In genomic region chr1:93170141-93170678, GRCh38 we compare ENCODE assay signal across 2 cellular contexts.
TF ChIP-seq lines count a peak whose summit lies in the region.

No MANE protein-coding gene starts in this region.

TF ChIP-seq in WTC11, 78 proteins besides CTCF, POLR2A, EP300 and RAD21:
- peak; percentile 30; the same call in 1 of the 2 replicates for TF ChIP-seq FOXP1 (CRISPR knock-in tag; IDR thresholded peaks at IDR 0.05; ENCODE audit: borderline replicate concordance)

TF ChIP-seq in K562, 482 proteins besides CTCF, POLR2A, EP300 and RAD21:
- TF ChIP-seq RBM22 (IDR thresholded peaks at IDR 0.05; ENCODE audit: low read depth, low read length, poor library complexity, severe bottlenecking) = peak; percentile 52
- TF ChIP-seq ZBTB33 (CRISPR knock-in tag; IDR thresholded peaks at IDR 0.05) = peak; percentile 89
- peak; percentile 31; the same call in 1 of the 2 replicates for TF ChIP-seq POLR2G (IDR thresholded peaks at IDR 0.05; ENCODE audit: low read depth, low read length)
TF ChIP-seq in K562: peak in this region for 3; not testable (repeated sequence) for 479.
